In genomic region chr17:27233059-27233458, GRCh38 we compare ENCODE assay signal across 26 cellular contexts.
"Had no signal": no experiment of that assay in that cellular context is flagged by ENCODE, and none has a peak within 500 bp of the region (broad histone marks: within the 10 kb centered on the region; RNA-seq: fewer than 3 reads in every experiment).

No MANE protein-coding gene starts in this region.

- H3K4me1 Mint-ChIP-seq: activated naive CD8-positive, alpha-beta T cell treated with anti-CD3 and anti-CD28 coated beads for 36 hours; nephron progenitor cell had no signal

- H3K27me3 ChIP-seq: adrenal gland, body of pancreas, pancreas, suprapubic skin, tibial artery had no signal

- H3K9me3 ChIP-seq: adrenal gland, body of pancreas, pancreas, prostate gland, suprapubic skin, tibial artery had no signal

- DNase-seq: activated CD4-positive, alpha-beta T cell treated with anti-CD3 and anti-CD28 coated beads for 1 hour; activated CD8-positive, alpha-beta memory T cell treated with anti-CD3 and anti-CD28 coated beads for 24 hours; activated effector memory CD4-positive, alpha-beta T cell treated with Interleukin-2 at 50 U/mL for 16 hours; activated naive CD4-positive, alpha-beta T cell treated with Interleukin-2 at 50 U/mL for 16 hours; activated naive CD8-positive, alpha-beta T cell treated with anti-CD3 and anti-CD28 coated beads for 36 hours; adrenal gland; aorta; body of pancreas; effector CD8-positive, alpha-beta T cell; islet precursor cell; left ventricle myocardium superior; naive B cell; nephron progenitor cell; pancreas; retina; stimulated activated CD4-positive, alpha-beta T cell treated with anti-CD3 and anti-CD28 coated beads, Interleukin-12 subunit alpha, Interleukin-12 subunit beta, amount 100 ng/mL, for 4 hours; stimulated activated CD4-positive, alpha-beta T cell treated with anti-CD3 and anti-CD28 coated beads, Interleukin-4, amount 100 ng/mL, for 24 hours; T-helper 9 cell; tibial artery; WERI-Rb-1 had no signal

- H3K4me1 ChIP-seq: adrenal gland, prostate gland, suprapubic skin had no signal

- H3K9me3 Mint-ChIP-seq: activated naive CD8-positive, alpha-beta T cell treated with anti-CD3 and anti-CD28 coated beads for 36 hours; mesothelial cell of epicardium; naive B cell; stimulated activated effector memory CD8-positive, alpha-beta T cell treated with anti-CD3 and anti-CD28 coated beads, Interleukin-12 subunit alpha, Interleukin-12 subunit beta, amount 100 ng/mL, for 72 hours had no signal

- H3K27ac ChIP-seq: adrenal gland, body of pancreas, epithelial cell of prostate, pancreas, prostate gland, skin epidermis, suprapubic skin, tibial artery, WERI-Rb-1 had no signal

- H3K36me3 Mint-ChIP-seq: activated naive CD8-positive, alpha-beta T cell treated with anti-CD3 and anti-CD28 coated beads for 36 hours; mesothelial cell of epicardium; naive B cell had no signal

- H3K4me3 ChIP-seq: adrenal gland, body of pancreas, pancreas, prostate gland, skin epidermis, suprapubic skin, tibial artery had no signal

- H3K27ac Mint-ChIP-seq: activated naive CD8-positive, alpha-beta T cell treated with anti-CD3 and anti-CD28 coated beads for 36 hours; mesothelial cell of epicardium; nephron progenitor cell; stimulated activated effector memory CD8-positive, alpha-beta T cell treated with anti-CD3 and anti-CD28 coated beads, Interleukin-12 subunit alpha, Interleukin-12 subunit beta, amount 100 ng/mL, for 72 hours had no signal

- H3K27me3 Mint-ChIP-seq: naive B cell had no signal

- H3K4me3 Mint-ChIP-seq: activated naive CD8-positive, alpha-beta T cell treated with anti-CD3 and anti-CD28 coated beads for 36 hours; mesothelial cell of epicardium; naive B cell; nephron progenitor cell; stimulated activated effector memory CD8-positive, alpha-beta T cell treated with anti-CD3 and anti-CD28 coated beads, Interleukin-12 subunit alpha, Interleukin-12 subunit beta, amount 100 ng/mL, for 72 hours had no signal

- H3K36me3 ChIP-seq: adrenal gland, pancreas, prostate gland, suprapubic skin, tibial artery, WERI-Rb-1 had no signal
